Comparison of ENCODE assay signal across 24 cellular contexts in the genomic region with DNA sequence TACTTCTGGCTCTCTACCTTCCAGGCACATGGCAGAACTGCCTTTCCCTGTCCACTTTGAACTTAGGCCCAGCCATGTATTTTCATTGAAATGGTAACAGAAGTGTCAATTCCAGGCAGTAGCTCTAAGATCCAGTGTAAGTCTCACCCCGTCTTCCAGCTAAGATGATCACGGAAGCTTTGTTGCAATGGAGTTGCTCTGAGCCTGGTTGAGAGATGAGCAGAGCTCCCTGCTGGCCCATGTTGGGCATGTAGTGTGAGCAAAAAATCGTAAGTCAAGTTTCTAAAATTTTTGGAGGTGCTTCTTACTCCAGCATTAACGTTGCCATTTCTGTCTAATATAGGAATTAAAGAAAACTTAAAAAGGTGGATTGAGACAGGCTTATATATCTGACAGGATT.
"Had no signal": no experiment of that assay in that cellular context is flagged by ENCODE, and none has a peak within 500 bp of the region (broad histone marks: within the 10 kb centered on the region; RNA-seq: fewer than 3 reads in every experiment).

No MANE protein-coding gene starts in this region.

- H3K4me1 ChIP-seq: Peyer's patch had no signal

- H3K27ac ChIP-seq: brain microvascular endothelial cell, cardiac muscle cell, Peyer's patch, RWPE1, SJSA1 had no signal

- H3K36me3 Mint-ChIP-seq: activated CD4-positive, alpha-beta memory T cell treated with anti-CD3 and anti-CD28 coated beads for 36 hours; activated naive CD8-positive, alpha-beta T cell had no signal

- H3K27ac Mint-ChIP-seq: activated CD4-positive, alpha-beta memory T cell treated with anti-CD3 and anti-CD28 coated beads for 36 hours; activated CD4-positive, alpha-beta T cell treated with anti-CD3 and anti-CD28 coated beads, Interleukin-2, amount 10 ng/mL, durations not matched to agents 7 days and 5 days; activated naive CD4-positive, alpha-beta T cell treated with anti-CD3 and anti-CD28 coated beads for 36 hours; activated naive CD8-positive, alpha-beta T cell; T-helper 1 cell treated with Interleukin-12 subunit alpha and Interleukin-12 subunit beta and Interleukin-4 antibody, amounts not matched to agents 30 μg/mL and 1 μg/mL, for 36 hours had no signal

- H3K4me3 Mint-ChIP-seq: activated CD4-positive, alpha-beta memory T cell treated with anti-CD3 and anti-CD28 coated beads for 36 hours; activated CD4-positive, alpha-beta T cell treated with anti-CD3 and anti-CD28 coated beads, Interleukin-2, amount 10 ng/mL, durations not matched to agents 7 days and 5 days; activated naive CD4-positive, alpha-beta T cell treated with anti-CD3 and anti-CD28 coated beads for 36 hours; activated naive CD8-positive, alpha-beta T cell; activated T-cell treated with anti-CD3 and anti-CD28 coated beads, Interleukin-2, amount 50 U/mL, for 4 hours; T-helper 1 cell treated with Interleukin-12 subunit alpha and Interleukin-12 subunit beta and Interleukin-4 antibody, amounts not matched to agents 30 μg/mL and 1 μg/mL, for 36 hours had no signal

- DNase-seq: activated CD4-positive, alpha-beta memory T cell treated with anti-CD3 and anti-CD28 coated beads for 36 hours; activated CD4-positive, alpha-beta T cell treated with anti-CD3 and anti-CD28 coated beads, Interleukin-2, amount 10 ng/mL, durations not matched to agents 7 days and 5 days; activated CD4-positive, CD25-positive, alpha-beta regulatory T cell; activated CD8-positive, alpha-beta memory T cell treated with anti-CD3 and anti-CD28 coated beads for 24 hours; activated gamma-delta T cell; activated naive CD4-positive, alpha-beta T cell treated with anti-CD3 and anti-CD28 coated beads for 36 hours; activated T-cell treated with anti-CD3 and anti-CD28 coated beads, Interleukin-2, amount 50 U/mL, for 4 hours; brain microvascular endothelial cell; cerebellar nuclear complex; NCI-H1105; NCI-H1436; NCI-H1694 treated with DMSO at 0.1 percent for 48 hours; NCI-H2029 treated with DMSO at 0.1 percent for 48 hours; NCI-H345; NCI-H510A; NCI-H526 treated with DMSO at 0.1 percent for 48 hours; NK-92 treated with Interleukin-12 subunit alpha and Interleukin-12 subunit beta, amount 100 ng/mL, for 24 hours; Peyer's patch; SHP77 had no signal

- H3K4me3 ChIP-seq: cardiac muscle cell, Peyer's patch, SJSA1 had no signal

- H3K27me3 Mint-ChIP-seq: activated CD4-positive, alpha-beta memory T cell treated with anti-CD3 and anti-CD28 coated beads for 36 hours; activated CD4-positive, alpha-beta T cell treated with anti-CD3 and anti-CD28 coated beads, Interleukin-2, amount 10 ng/mL, durations not matched to agents 7 days and 5 days; activated naive CD8-positive, alpha-beta T cell had no signal

- H3K9me3 Mint-ChIP-seq: activated CD4-positive, alpha-beta memory T cell treated with anti-CD3 and anti-CD28 coated beads for 36 hours; activated CD4-positive, alpha-beta T cell treated with anti-CD3 and anti-CD28 coated beads, Interleukin-2, amount 10 ng/mL, durations not matched to agents 7 days and 5 days; activated T-cell treated with anti-CD3 and anti-CD28 coated beads, Interleukin-2, amount 50 U/mL, for 4 hours; T-helper 1 cell treated with Interleukin-12 subunit alpha and Interleukin-12 subunit beta and Interleukin-4 antibody, amounts not matched to agents 30 μg/mL and 1 μg/mL, for 36 hours had no signal

- H3K4me1 Mint-ChIP-seq: activated CD4-positive, alpha-beta T cell treated with anti-CD3 and anti-CD28 coated beads, Interleukin-2, amount 10 ng/mL, durations not matched to agents 7 days and 5 days had no signal

- H3K9me3 ChIP-seq: Peyer's patch, SJSA1 had no signal

- H3K36me3 ChIP-seq: brain microvascular endothelial cell, cardiac muscle cell, Peyer's patch, SJSA1 had no signal

- H3K27me3 ChIP-seq: brain microvascular endothelial cell, cardiac muscle cell, Peyer's patch, SJSA1 had no signal

- ATAC-seq: activated T-cell treated with anti-CD3 and anti-CD28 coated beads, Interleukin-2, amount 50 U/mL, for 4 hours had no signal
